In genomic region chr1:109508873-109509175, GRCh38 we compare ENCODE assay signal across 8 cellular contexts. TPM values are rescaled to one million over a fixed set of nuclear protein-coding genes. Genes with fewer than 3 reads are reported as not detected.
DNase-seq lines count a peak whose midpoint lies in the region; ATAC-seq lines count a peak whose summit lies in the region.

No MANE protein-coding gene starts in this region.

- ATAC-seq in Right ventricle myocardium superior (ENCODE audit: poor library complexity) (peak; percentile 13), Right ventricle myocardium inferior (no peak), aorta (ENCODE audit: low FRiP score) (no peak), HG03025 (IDR thresholded peaks at IDR 0.05; ENCODE audit: low FRiP score, unreplicated experiment) (no peak), HG03571 (IDR thresholded peaks at IDR 0.05; ENCODE audit: unreplicated experiment) (no peak)

- peaks cover 17% of the 10 kb centered on the region for H3K4me1 ChIP-seq in muscle layer of colon (ENCODE audit: insufficient read depth, low read length)
- no peaks in the 10 kb centered on the region for H3K4me1 ChIP-seq in aorta (ENCODE audit: control insufficient read depth in 1 of 2, insufficient read depth in 2 of 2, low read length in 2 of 2)

- H3K27me3 ChIP-seq in muscle layer of colon (ENCODE audit: control insufficient read depth in 1 of 2, insufficient read depth in 2 of 2, low read length in 2 of 2) (no peaks in the 10 kb centered on the region), aorta (ENCODE audit: control insufficient read depth in 1 of 2, insufficient read depth in 2 of 2, low read length in 1 of 2) (no peaks in the 10 kb centered on the region)

- H3K9me3 ChIP-seq in muscle layer of colon (ENCODE audit: low read length), result no peaks in the 10 kb centered on the region
- H3K9me3 ChIP-seq in aorta (ENCODE audit: control insufficient read depth, low read length), result no peaks in the 10 kb centered on the region

- intact Hi-C loops in Right ventricle myocardium superior (cut with DNase I), result no loop called here
- intact Hi-C loops in Right ventricle myocardium inferior (cut with DNase I), result no loop called here
- intact Hi-C loops in aorta (cut with DNase I), result no loop called here

- DNase-seq in Right ventricle myocardium superior (no peak), Right ventricle myocardium inferior (ENCODE audit: missing footprints) (no peak), aorta (no peak), islet precursor cell (no peak)

- peak overlapping the region; percentile 73 to 79 for H3K4me3 ChIP-seq in muscle layer of colon (ENCODE audit: low read depth in 1 of 2, low read length in 2 of 2)
- peak overlapping the region; percentile 72 to 85 for H3K4me3 ChIP-seq in aorta (ENCODE audit: low read length in 2 of 2)

- 46 to 47% methylated on average over 7 of the region's 7 CpGs for WGBS in aorta, 2 donors

- H3K36me3 ChIP-seq in muscle layer of colon (ENCODE audit: insufficient read depth, low read length), result peaks cover 4% of the 10 kb centered on the region
- no peaks in the 10 kb centered on the region for H3K36me3 ChIP-seq in aorta (ENCODE audit: control insufficient read depth in 1 of 2, insufficient read depth in 2 of 2, low read length in 1 of 2)

- H3K27ac ChIP-seq in cingulate gyrus (ENCODE audit: low read depth, low read length) (peak overlapping the region; percentile 54), muscle layer of colon (ENCODE audit: low read depth, low read length) (peak overlapping the region; percentile 49), aorta (ENCODE audit: low read depth in 1 of 2, low read length in 2 of 2) (no peak overlapping the region)

- peak overlapping the region; percentile 42 for H3K9ac ChIP-seq in muscle layer of colon (ENCODE audit: low read length)

RNA-seq across cellular contexts. Expression of gene AMIGO1, which starts 0.7 kb away (rescaled TPM):
- total RNA-seq in Right ventricle myocardium superior, result 19.3 TPM
- total RNA-seq in Right ventricle myocardium inferior, result 18.3 TPM
- total RNA-seq in aorta, result 1 to 10 TPM; 3.8 to 7.7 TPM
- polyA plus RNA-seq in aorta, result 1 to 10 TPM; 3.1 to 4.5 TPM

RNA-seq across cellular contexts. Expression of gene CYB561D1, which starts 14.9 kb away (rescaled TPM):
- total RNA-seq in Right ventricle myocardium superior (5.3 TPM), Right ventricle myocardium inferior (5.8 TPM), aorta (10 to 100 TPM; 10.6 TPM)
- polyA plus RNA-seq in aorta, result 1 to 10 TPM; 5.4 to 5.7 TPM

RNA-seq across cellular contexts. Expression of gene ATXN7L2, which starts 25.1 kb away (rescaled TPM):
- total RNA-seq in Right ventricle myocardium superior (2.4 TPM), Right ventricle myocardium inferior (2.5 TPM), aorta (1 to 10 TPM; 3.8 to 4.2 TPM)
- 10 to 100 TPM in 1 of 2 donors, under 1 TPM in 1; 0.63 to 12.5 TPM for polyA plus RNA-seq in aorta

RNA-seq across cellular contexts. Expression of gene GPR61, which starts 30.8 kb away (rescaled TPM):
- total RNA-seq in Right ventricle myocardium superior, result 0.32 TPM
- not detected for total RNA-seq in Right ventricle myocardium inferior
- not detected for total RNA-seq in aorta
- polyA plus RNA-seq in aorta, result not detected

RNA-seq across cellular contexts. Expression of gene GNAI3, which starts 39.6 kb away (rescaled TPM):
- total RNA-seq in Right ventricle myocardium superior, result 2.4 TPM
- 2.3 TPM for total RNA-seq in Right ventricle myocardium inferior
- 1 to 10 TPM; 7.0 to 8.2 TPM for total RNA-seq in aorta
- 1 to 10 TPM; 3.0 to 3.3 TPM for polyA plus RNA-seq in aorta

Comparison
In these comparisons a context has a peak if more than half of its experiments do, and no peak if none do; other contexts are left out.
1. H3K27ac ChIP-seq: peak in cingulate gyrus (single experiment) and muscle layer of colon (single experiment); none in aorta (0 of 2).